10 cellular contexts compared by ENCODE assay signal in genomic region chr15:85406916-85407315, GRCh38. TPM values are rescaled to one million over a fixed set of nuclear protein-coding genes. Genes with fewer than 3 reads are reported as not detected.
DNase-seq lines count a peak whose midpoint lies in the region; ATAC-seq and TF ChIP-seq lines count a peak whose summit lies in the region.
"Had no signal": no experiment of that assay in that cellular context is flagged by ENCODE, and none has a peak within 500 bp of the region (broad histone marks: within the 10 kb centered on the region; RNA-seq: fewer than 3 reads in every experiment).

No MANE protein-coding gene starts in this region.

- H3K9me3 ChIP-seq in hepatocyte (ENCODE audit: low read depth): no peaks in the 10 kb centered on the region
- H3K9me3 ChIP-seq: upper lobe of left lung had no signal

- TF ChIP-seq CTCF in AG09319 (IDR thresholded peaks at IDR 0.05; ENCODE audit: low read depth, low read length) (no peak), fibroblast of the aortic adventitia (IDR thresholded peaks at IDR 0.05; ENCODE audit: insufficient read depth, low read length) (no peak), hepatocyte (IDR thresholded peaks at IDR 0.05; ENCODE audit: poor library complexity) (no peak)
- TF ChIP-seq CTCF in activated CD8-positive, alpha-beta T cell treated with anti-CD3 and anti-CD28 coated beads for 36 hours (IDR thresholded peaks at IDR 0.05): no peak

- H3K4me2 ChIP-seq in hepatocyte: no peak overlapping the region

- no peaks in the 10 kb centered on the region for H3K36me3 ChIP-seq in hepatocyte (replicated peaks; ENCODE audit: insufficient read depth, low read depth)
- H3K36me3 ChIP-seq: upper lobe of left lung had no signal

- peaks cover 100% of the 10 kb centered on the region for H3K79me2 ChIP-seq in hepatocyte

- H3K9me3 Mint-ChIP-seq in activated CD8-positive, alpha-beta T cell treated with anti-CD3 and anti-CD28 coated beads for 36 hours: no peaks in the 10 kb centered on the region

- H2AFZ ChIP-seq in hepatocyte: no peak overlapping the region

- H3K36me3 Mint-ChIP-seq in activated CD8-positive, alpha-beta T cell treated with anti-CD3 and anti-CD28 coated beads for 36 hours (ENCODE audit: low read depth): peaks cover 6% of the 10 kb centered on the region

- POLR2A ChIA-PET in activated CD8-positive, alpha-beta T cell treated with anti-CD3 and anti-CD28 coated beads for 36 hours (lab: Charles Lee): interaction anchor here (0.6 to 1.0 kb wide), 2 partner anchors 18 to 283 kb away, joined by 3 to 4 read pairs; no protein-coding TSS in a partner anchor

- CTCF ChIA-PET in activated CD8-positive, alpha-beta T cell treated with anti-CD3 and anti-CD28 coated beads for 36 hours (lab: Charles Lee): no interaction called here

- H3K4me3 ChIP-seq in fibroblast of the aortic adventitia (ENCODE audit: low read depth, low read length): no peak overlapping the region
- H3K4me3 ChIP-seq in hepatocyte: no peak overlapping the region
- H3K4me3 ChIP-seq: upper lobe of left lung had no signal

- no peak for ATAC-seq in activated CD8-positive, alpha-beta T cell treated with anti-CD3 and anti-CD28 coated beads for 36 hours

- intact Hi-C loops in activated CD8-positive, alpha-beta T cell treated with anti-CD3 and anti-CD28 coated beads for 36 hours (cut with micrococcal nuclease): no loop called here

- H3K9me2 ChIP-seq in hepatocyte (replicated peaks; ENCODE audit: insufficient read depth): no peaks in the 10 kb centered on the region

- no peaks in the 10 kb centered on the region for H3K27me3 Mint-ChIP-seq in activated CD8-positive, alpha-beta T cell treated with anti-CD3 and anti-CD28 coated beads for 36 hours

- peak overlapping the region; percentile 73 for H3K27ac Mint-ChIP-seq in activated CD8-positive, alpha-beta T cell treated with anti-CD3 and anti-CD28 coated beads for 36 hours

- no peak overlapping the region for H3K27ac ChIP-seq in hepatocyte

- DNase-seq in AG09319 (ENCODE audit: extremely low read depth, low read depth): peak; percentile 20
- peak; percentile 58 for DNase-seq in GM03348 (ENCODE audit: low spot score)
- no peak for DNase-seq in activated CD8-positive, alpha-beta T cell treated with anti-CD3 and anti-CD28 coated beads for 36 hours
- DNase-seq in fibroblast of the aortic adventitia (ENCODE audit: low read depth): peak; percentile 62
- DNase-seq in NCI-H1694 (lab: John Stamatoyannopoulos, UW): no peak
- DNase-seq in hepatocyte (ENCODE audit: low spot score): no peak
- DNase-seq in SHP77 treated with DMSO at 0.1 percent for 48 hours (lab: John Stamatoyannopoulos, UW): no peak
- DNase-seq in NCI-H1092 treated with DMSO at 0.1 percent for 48 hours (lab: John Stamatoyannopoulos, UW): no peak
- DNase-seq: NCI-H1436 treated with DMSO at 0.1 percent for 48 hours, upper lobe of left lung had no signal

- H3K4me3 Mint-ChIP-seq in activated CD8-positive, alpha-beta T cell treated with anti-CD3 and anti-CD28 coated beads for 36 hours: no peak overlapping the region

- WGBS in hepatocyte (ENCODE audit: low lambda C conversion rate, missing lambda C conversion rate): 99% methylated on average over 4 of the region's 4 CpGs

- peaks cover 80% of the 10 kb centered on the region for H3K4me1 Mint-ChIP-seq in activated CD8-positive, alpha-beta T cell treated with anti-CD3 and anti-CD28 coated beads for 36 hours (ENCODE audit: low read depth)

- H3K27me3 ChIP-seq in hepatocyte: no peaks in the 10 kb centered on the region
- H3K27me3 ChIP-seq: upper lobe of left lung had no signal

- H4K20me1 ChIP-seq in hepatocyte (ENCODE audit: insufficient read depth, poor library complexity, severe bottlenecking): peaks cover 47% of the 10 kb centered on the region

- peaks cover 28% of the 10 kb centered on the region for H3K4me1 ChIP-seq in hepatocyte (ENCODE audit: insufficient read depth)

RNA-seq across cellular contexts. Expression of gene AKAP13, which starts 26.5 kb away (rescaled TPM):
- total RNA-seq in activated CD8-positive, alpha-beta T cell treated with anti-CD3 and anti-CD28 coated beads for 36 hours: 10 to 100 TPM; 79.1 to 79.5 TPM
- 87.7 and 89.9 TPM in 2 replicates for total RNA-seq in fibroblast of the aortic adventitia (ENCODE audit: low replicate concordance)
- 80.9 and 82.8 TPM in 2 replicates for total RNA-seq in hepatocyte
- polyA plus RNA-seq in hepatocyte: 55.6 and 61.0 TPM in 2 replicates

Comparison
In these comparisons a context has a peak if more than half of its experiments do, and no peak if none do; other contexts are left out.
1. DNase-seq: peak in AG09319 (single experiment), GM03348 (single experiment) and fibroblast of the aortic adventitia (single experiment); none in activated CD8-positive, alpha-beta T cell treated with anti-CD3 and anti-CD28 coated beads for 36 hours (single experiment), NCI-H1694 (single experiment), hepatocyte (single experiment), SHP77 treated with DMSO at 0.1 percent for 48 hours (single experiment) and NCI-H1092 treated with DMSO at 0.1 percent for 48 hours (single experiment).